8 cellular contexts compared by ENCODE assay signal in the genomic region with DNA sequence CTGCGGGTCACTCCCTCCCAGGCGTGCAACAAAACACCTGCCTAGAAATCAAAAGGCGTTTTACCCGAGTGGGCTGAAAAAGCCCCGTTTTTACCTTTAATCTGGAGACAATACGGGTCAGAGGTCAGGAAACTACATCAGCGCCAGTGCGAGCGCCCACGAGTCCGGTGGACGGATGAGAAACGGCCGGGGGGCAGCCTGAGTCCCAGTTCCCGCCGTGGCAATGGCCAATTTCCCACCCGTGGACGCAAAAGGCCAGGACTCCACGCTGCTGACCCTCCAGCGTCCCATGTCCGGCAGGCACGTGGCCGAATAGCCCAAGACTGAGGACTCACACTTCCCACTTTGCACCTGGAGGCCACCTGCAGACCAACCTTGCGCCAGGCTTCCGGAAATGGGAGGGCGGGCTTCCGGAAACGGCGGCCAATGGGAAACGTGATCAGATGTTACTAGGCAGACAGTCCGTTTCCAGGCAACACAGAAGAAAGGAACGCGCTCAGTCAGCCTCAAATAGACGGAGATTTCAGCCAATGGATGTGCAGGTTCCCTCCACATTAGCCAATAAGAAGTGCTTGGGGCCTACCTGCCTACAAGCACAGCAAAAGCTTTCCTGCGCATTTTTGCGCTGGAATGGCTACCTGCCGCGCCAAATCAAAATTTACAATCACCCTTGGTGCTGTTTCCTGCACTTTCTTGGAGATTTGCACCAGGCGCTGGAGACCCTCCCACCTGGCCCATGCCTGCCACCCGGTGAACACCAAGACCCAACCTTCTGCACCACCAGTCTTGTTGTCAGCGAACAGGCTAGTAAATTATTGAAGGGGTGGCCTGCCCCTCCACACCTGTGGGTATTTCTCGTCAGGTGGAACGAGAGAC. TPM values are rescaled to one million over a fixed set of nuclear protein-coding genes. Genes with fewer than 3 reads are reported as not detected.
DNase-seq lines count a peak whose midpoint lies in the region; ATAC-seq, FAIRE-seq and TF ChIP-seq lines count a peak whose summit lies in the region.

No MANE protein-coding gene starts in this region.

- H3K36me3 ChIP-seq in Peyer's patch, result peaks cover 0 to 6% (median 0%) of the 10 kb centered on the region in 3 donors
- H3K36me3 ChIP-seq in neural progenitor cell, result peaks cover 2% of the 10 kb centered on the region

- no peak for TF ChIP-seq POLR2A in Peyer's patch (IDR thresholded peaks at IDR 0.05)

- H3K79me2 ChIP-seq in neural progenitor cell (ENCODE audit: low read depth), result peaks cover 69% of the 10 kb centered on the region

- H3F3A ChIP-seq in neural progenitor cell (ENCODE audit: low read depth), result no peaks in the 10 kb centered on the region

- H3K4me1 Mint-ChIP-seq in neural progenitor cell, result peaks cover 21% of the 10 kb centered on the region
- H3K4me1 Mint-ChIP-seq in stimulated activated naive CD8-positive, alpha-beta T cell treated with anti-CD3 and anti-CD28 coated beads, Interleukin-15, amount 100 ng/mL, for 72 hours, result peaks cover 8% of the 10 kb centered on the region

- H3K27ac ChIP-seq in Peyer's patch, result peak overlapping the region in 1 of 4 donors; percentile 70
- no peak overlapping the region for H3K27ac ChIP-seq in neural progenitor cell

- no peak for TF ChIP-seq CTCF in GM12864 (IDR thresholded peaks at IDR 0.05; ENCODE audit: low read depth, low read length, missing control alignments)
- TF ChIP-seq CTCF in Peyer's patch (IDR thresholded peaks at IDR 0.05), result no peak
- peak; percentile 18 for TF ChIP-seq CTCF in neural progenitor cell (IDR thresholded peaks at IDR 0.05)

- H3K4me3 Mint-ChIP-seq in neural progenitor cell, result peak overlapping the region; percentile 89
- H3K4me3 Mint-ChIP-seq in stimulated activated naive CD8-positive, alpha-beta T cell treated with anti-CD3 and anti-CD28 coated beads, Interleukin-15, amount 100 ng/mL, for 72 hours, result peak overlapping the region; percentile 74 to 84

- peaks cover 7% of the 10 kb centered on the region for H3K27me3 Mint-ChIP-seq in neural progenitor cell (ENCODE audit: insufficient read depth, low read depth)
- no peaks in the 10 kb centered on the region for H3K27me3 Mint-ChIP-seq in stimulated activated naive CD8-positive, alpha-beta T cell treated with anti-CD3 and anti-CD28 coated beads, Interleukin-15, amount 100 ng/mL, for 72 hours

- H3K4me1 ChIP-seq in Peyer's patch (no peaks in the 10 kb centered on the region), neural progenitor cell (peaks cover 11% of the 10 kb centered on the region)

- ATAC-seq in HG03432 (IDR thresholded peaks at IDR 0.05; ENCODE audit: unreplicated experiment) (peak; percentile 79), HG03442 (IDR thresholded peaks at IDR 0.05; ENCODE audit: unreplicated experiment) (no peak)
- peak; percentile 99 for ATAC-seq in stimulated activated naive CD8-positive, alpha-beta T cell treated with anti-CD3 and anti-CD28 coated beads, Interleukin-15, amount 100 ng/mL, for 72 hours

- H2AFZ ChIP-seq in neural progenitor cell (replicated peaks), result peak overlapping the region; percentile 84

- H3K4me3 ChIP-seq in GM12864 (ENCODE audit: low read depth, low read length) (peak overlapping the region; percentile 64), Peyer's patch (peak overlapping the region; percentile 46 to 69 (median 60)), neural progenitor cell (peak overlapping the region; percentile 75)

- peaks cover 61% of the 10 kb centered on the region for H3K9me3 Mint-ChIP-seq in neural progenitor cell
- H3K9me3 Mint-ChIP-seq in stimulated activated naive CD8-positive, alpha-beta T cell treated with anti-CD3 and anti-CD28 coated beads, Interleukin-15, amount 100 ng/mL, for 72 hours, result peaks cover 38 to 66% of the 10 kb centered on the region in 2 donors

- peak; percentile 91 for DNase-seq in GM12864 (ENCODE audit: low read depth)
- peak; percentile 58 to 90 (median 90) for DNase-seq in Peyer's patch
- peak in 3 of 4 experiments; percentile 1 to 14 (median 5) for DNase-seq in activated naive CD4-positive, alpha-beta T cell (lab: John Stamatoyannopoulos, UW)
- DNase-seq in frontal cortex (ENCODE audit: low spot score in 2 of 2), result peak; percentile 69 to 91
- DNase-seq in neural progenitor cell (ENCODE audit: low spot score), result peak; percentile 97
- DNase-seq in stimulated activated naive CD8-positive, alpha-beta T cell treated with anti-CD3 and anti-CD28 coated beads, Interleukin-15, amount 100 ng/mL, for 72 hours, result peak; percentile 72 to 79

- H3K4me2 ChIP-seq in neural progenitor cell, result peak overlapping the region; percentile 91

- H3K27ac Mint-ChIP-seq in neural progenitor cell, result peak overlapping the region; percentile 83
- no peak overlapping the region for H3K27ac Mint-ChIP-seq in stimulated activated naive CD8-positive, alpha-beta T cell treated with anti-CD3 and anti-CD28 coated beads, Interleukin-15, amount 100 ng/mL, for 72 hours

- H3K9me3 ChIP-seq in Peyer's patch (peaks cover 0 to 29% (median 0%) of the 10 kb centered on the region in 4 donors), neural progenitor cell (ENCODE audit: low read depth) (no peaks in the 10 kb centered on the region)

- peaks cover 61% of the 10 kb centered on the region for H3K36me3 Mint-ChIP-seq in neural progenitor cell

- peaks cover 3% of the 10 kb centered on the region for H4K20me1 ChIP-seq in neural progenitor cell (ENCODE audit: low read depth)

- peak overlapping the region; percentile 50 for H3K9ac ChIP-seq in neural progenitor cell

- FAIRE-seq in frontal cortex (lab: Jason Lieb, UNC), result peak; percentile 86

- H3K27me3 ChIP-seq in Peyer's patch, result no peaks in the 10 kb centered on the region
- H3K27me3 ChIP-seq in neural progenitor cell, result no peaks in the 10 kb centered on the region

RNA-seq across cellular contexts. Expression of gene ZFP14, which starts 47.4 kb away (rescaled TPM):
- total RNA-seq in Peyer's patch, result 10 to 100 TPM in 3 of 4 donors, 1 to 10 TPM in 1; 9.7 to 11.6 (median 11.1) TPM
- 65.6 TPM for total RNA-seq in frontal cortex
- 19.0 and 25.1 TPM in 2 replicates for total RNA-seq in neural progenitor cell (ENCODE audit: low replicate concordance)

Comparison
In these comparisons a context has a peak if more than half of its experiments do, and no peak if none do; other contexts are left out.
1. DNase-seq: peak in every context shown above with its lines; median percentile 97 in neural progenitor cell; 91 in GM12864; 90 in Peyer's patch; 80 in frontal cortex; 76 in stimulated activated naive CD8-positive, alpha-beta T cell treated with anti-CD3 and anti-CD28 coated beads, Interleukin-15, amount 100 ng/mL, for 72 hours; 5 in activated naive CD4-positive, alpha-beta T cell.